ENCODE assay signal across 15 cellular contexts in genomic region chr12:10618338-10618987, GRCh38. TPM values are rescaled to one million over a fixed set of nuclear protein-coding genes. Genes with fewer than 3 reads are reported as not detected.
DNase-seq lines count a peak whose midpoint lies in the region; ATAC-seq, FAIRE-seq and TF ChIP-seq lines count a peak whose summit lies in the region.
"Had no signal": no experiment of that assay in that cellular context is flagged by ENCODE, and none has a peak within 500 bp of the region (broad histone marks: within the 10 kb centered on the region; RNA-seq: fewer than 3 reads in every experiment).

No MANE protein-coding gene starts in this region.

- H3K9me3 ChIP-seq in osteoblast (ENCODE audit: low read depth, low read length) = no peaks in the 10 kb centered on the region
- no peaks in the 10 kb centered on the region for H3K9me3 ChIP-seq in naive thymus-derived CD4-positive, alpha-beta T cell (ENCODE audit: control insufficient read depth in 2 of 3, low read length in 3 of 3)
- H3K9me3 ChIP-seq: heart left ventricle, MG63 had no signal

- intact Hi-C loops in naive thymus-derived CD4-positive, alpha-beta T cell (cut with micrococcal nuclease) = loop anchor here in 1 of 2 donors (10.0 kb wide), 2 partner anchors 674 to 1924 kb away; partner anchors contain the start of gene RIMKLB

- H3K4me3 ChIP-seq in osteoblast (ENCODE audit: insufficient read depth, low read length) = no peak overlapping the region
- no peak overlapping the region for H3K4me3 ChIP-seq in naive thymus-derived CD4-positive, alpha-beta T cell (ENCODE audit: low read length)
- H3K4me3 ChIP-seq: heart left ventricle, MG63 had no signal

- no peak for ATAC-seq in naive thymus-derived CD4-positive, alpha-beta T cell
- ATAC-seq in naive thymus-derived CD8-positive, alpha-beta T cell = no peak
- no peak for ATAC-seq in activated T-cell treated with anti-CD3 and anti-CD28 coated beads, Interleukin-2, amount 50 U/mL, for 72 hours (replicated peaks in 1 of 2)
- ATAC-seq: activated T-helper 17 cell treated with anti-CD3 and anti-CD28 coated beads, Interleukin-2, amount 50 U/mL, for 72 hours; heart left ventricle had no signal

- H3K27ac ChIP-seq in osteoblast (ENCODE audit: low read depth, low read length) = peak overlapping the region; percentile 84
- H3K27ac ChIP-seq in naive thymus-derived CD4-positive, alpha-beta T cell (ENCODE audit: low read depth, low read length) = no peak overlapping the region
- H3K27ac ChIP-seq: heart left ventricle had no signal

- H3K27me3 Mint-ChIP-seq in naive thymus-derived CD4-positive, alpha-beta T cell = peaks cover 23 to 62% (median 34%) of the 10 kb centered on the region in 5 donors
- peaks cover 0 to 11% (median under 1%) of the 10 kb centered on the region in 5 donors for H3K27me3 Mint-ChIP-seq in naive thymus-derived CD8-positive, alpha-beta T cell
- peaks cover 41% of the 10 kb centered on the region for H3K27me3 Mint-ChIP-seq in activated T-cell treated with anti-CD3 and anti-CD28 coated beads, Interleukin-2, amount 50 U/mL, for 72 hours (ENCODE audit: low read depth)

- H2AFZ ChIP-seq in osteoblast (ENCODE audit: low read length) = peak overlapping the region; percentile 81

- CTCF ChIA-PET in naive thymus-derived CD4-positive, alpha-beta T cell (lab: Charles Lee) = no interaction called here

- H3K27ac Mint-ChIP-seq in naive thymus-derived CD4-positive, alpha-beta T cell = no peak overlapping the region
- no peak overlapping the region for H3K27ac Mint-ChIP-seq in naive thymus-derived CD8-positive, alpha-beta T cell
- H3K27ac Mint-ChIP-seq in activated T-cell treated with anti-CD3 and anti-CD28 coated beads, Interleukin-2, amount 50 U/mL, for 72 hours = no peak overlapping the region
- H3K27ac Mint-ChIP-seq: activated T-helper 17 cell treated with anti-CD3 and anti-CD28 coated beads, Interleukin-2, amount 50 U/mL, for 72 hours; stimulated activated naive CD8-positive, alpha-beta T cell treated with anti-CD3 and anti-CD28 coated beads, Interleukin-15, Interleukin-2, amounts not matched to agents 100 ng/mL and 50 ng/mL, for 24 hours had no signal

- peaks cover 0 to 4% (median 0%) of the 10 kb centered on the region in 11 donors for H3K9me3 Mint-ChIP-seq in naive thymus-derived CD4-positive, alpha-beta T cell
- no peaks in the 10 kb centered on the region for H3K9me3 Mint-ChIP-seq in naive thymus-derived CD8-positive, alpha-beta T cell
- no peaks in the 10 kb centered on the region for H3K9me3 Mint-ChIP-seq in activated T-cell treated with anti-CD3 and anti-CD28 coated beads, Interleukin-2, amount 50 U/mL, for 72 hours
- H3K9me3 Mint-ChIP-seq: activated T-helper 17 cell treated with anti-CD3 and anti-CD28 coated beads, Interleukin-2, amount 50 U/mL, for 72 hours; stimulated activated naive CD8-positive, alpha-beta T cell treated with anti-CD3 and anti-CD28 coated beads, Interleukin-15, Interleukin-2, amounts not matched to agents 100 ng/mL and 50 ng/mL, for 24 hours had no signal

- H3K4me3 Mint-ChIP-seq in naive thymus-derived CD4-positive, alpha-beta T cell = no peak overlapping the region
- H3K4me3 Mint-ChIP-seq in naive thymus-derived CD8-positive, alpha-beta T cell = no peak overlapping the region
- no peak overlapping the region for H3K4me3 Mint-ChIP-seq in activated T-cell treated with anti-CD3 and anti-CD28 coated beads, Interleukin-2, amount 50 U/mL, for 72 hours
- H3K4me3 Mint-ChIP-seq: activated T-helper 17 cell treated with anti-CD3 and anti-CD28 coated beads, Interleukin-2, amount 50 U/mL, for 72 hours; stimulated activated naive CD8-positive, alpha-beta T cell treated with anti-CD3 and anti-CD28 coated beads, Interleukin-15, Interleukin-2, amounts not matched to agents 100 ng/mL and 50 ng/mL, for 24 hours had no signal

- peaks cover 23% of the 10 kb centered on the region for H3K4me1 ChIP-seq in osteoblast (ENCODE audit: insufficient read depth, low read length)
- H3K4me1 ChIP-seq in naive thymus-derived CD4-positive, alpha-beta T cell (ENCODE audit: control insufficient read depth in 2 of 2, insufficient read depth in 2 of 2, low read length in 2 of 2) = peaks cover 0 to 5% of the 10 kb centered on the region in 2 donors

- H3K79me2 ChIP-seq in osteoblast (ENCODE audit: insufficient read depth, low read length) = no peaks in the 10 kb centered on the region

- no peaks in the 10 kb centered on the region for H3K36me3 ChIP-seq in osteoblast (ENCODE audit: insufficient read depth, low read length)
- no peaks in the 10 kb centered on the region for H3K36me3 ChIP-seq in naive thymus-derived CD4-positive, alpha-beta T cell (ENCODE audit: control insufficient read depth in 2 of 3, insufficient read depth in 3 of 3, low read length in 3 of 3)
- H3K36me3 ChIP-seq: heart left ventricle, MG63 had no signal

- H3K27me3 ChIP-seq in osteoblast (ENCODE audit: insufficient read depth, low read length) = no peaks in the 10 kb centered on the region
- H3K27me3 ChIP-seq in naive thymus-derived CD4-positive, alpha-beta T cell (ENCODE audit: control insufficient read depth in 2 of 2, insufficient read depth in 2 of 2, low read length in 2 of 2) = no peaks in the 10 kb centered on the region
- H3K27me3 ChIP-seq: MG63 had no signal

- H3K4me2 ChIP-seq in osteoblast (ENCODE audit: insufficient read depth, low read length) = peak overlapping the region; percentile 40

- peaks cover 0 to 8% (median 5%) of the 10 kb centered on the region in 7 donors for H3K4me1 Mint-ChIP-seq in naive thymus-derived CD4-positive, alpha-beta T cell
- peaks cover 2 to 8% (median 5%) of the 10 kb centered on the region in 4 donors for H3K4me1 Mint-ChIP-seq in naive thymus-derived CD8-positive, alpha-beta T cell
- H3K4me1 Mint-ChIP-seq in activated T-cell treated with anti-CD3 and anti-CD28 coated beads, Interleukin-2, amount 50 U/mL, for 72 hours (ENCODE audit: low read depth) = no peaks in the 10 kb centered on the region

- peak; percentile 95 for FAIRE-seq in RCC 7860 (lab: Jason Lieb, UNC)
- FAIRE-seq: D721Med had no signal

- H4K20me1 ChIP-seq in osteoblast (ENCODE audit: insufficient read depth, low read length) = no peaks in the 10 kb centered on the region

- H3K36me3 Mint-ChIP-seq in naive thymus-derived CD4-positive, alpha-beta T cell = peaks cover 0 to 3% (median 0%) of the 10 kb centered on the region in 5 donors
- H3K36me3 Mint-ChIP-seq in naive thymus-derived CD8-positive, alpha-beta T cell = peaks cover 0 to 8% (median 0%) of the 10 kb centered on the region in 3 donors
- H3K36me3 Mint-ChIP-seq in activated T-cell treated with anti-CD3 and anti-CD28 coated beads, Interleukin-2, amount 50 U/mL, for 72 hours (ENCODE audit: insufficient read depth in 2 of 2) = peaks cover under 1 to 1% of the 10 kb centered on the region in 2 donors

- DNase-seq in EL (peak; percentile 88), RCC 7860 (ENCODE audit: low spot score) (peak; percentile 80), dedifferentiated amniotic fluid mesenchymal stem cell (ENCODE audit: extremely low spot score) (peak; percentile 83), osteoblast (ENCODE audit: insufficient read length, low spot score, missing footprints) (peak; percentile 88), NCI-H1417 treated with DMSO at 0.1 percent for 48 hours (lab: John Stamatoyannopoulos, UW) (no peak)
- no peak for DNase-seq in naive thymus-derived CD4-positive, alpha-beta T cell
- DNase-seq in naive thymus-derived CD8-positive, alpha-beta T cell = no peak
- DNase-seq in activated T-cell treated with anti-CD3 and anti-CD28 coated beads, Interleukin-2, amount 50 U/mL, for 72 hours = no peak
- DNase-seq: heart left ventricle; MG63; RPMI8226; stimulated activated CD4-positive, alpha-beta T cell treated with anti-CD3 and anti-CD28 coated beads, Interleukin-4, amount 100 ng/mL, for 24 hours had no signal

- POLR2A ChIA-PET in naive thymus-derived CD4-positive, alpha-beta T cell (lab: Charles Lee) = no interaction called here
- POLR2A ChIA-PET in naive thymus-derived CD8-positive, alpha-beta T cell (lab: Charles Lee) = no interaction called here

- TF ChIP-seq CTCF in osteoblast (IDR thresholded peaks at IDR 0.05; ENCODE audit: extremely low read depth, low read depth, low read length) = no peak

RNA-seq across cellular contexts. Expression of gene MAGOHB, which starts 5.1 kb away (rescaled TPM):
- 16.3 and 18.0 TPM in 2 replicates for total RNA-seq in osteoblast
- 10 to 100 TPM; 12.1 to 43.1 (median 24.8) TPM for total RNA-seq in naive thymus-derived CD4-positive, alpha-beta T cell
- polyA plus RNA-seq in naive thymus-derived CD4-positive, alpha-beta T cell = 10 to 100 TPM; 26.0 to 61.6 TPM
- total RNA-seq in naive thymus-derived CD8-positive, alpha-beta T cell = 10 to 100 TPM; 34.3 to 39.1 TPM
- 10 to 100 TPM; 44.1 to 77.3 (median 53.9) TPM for polyA plus RNA-seq in naive thymus-derived CD8-positive, alpha-beta T cell
- total RNA-seq in activated T-cell treated with anti-CD3 and anti-CD28 coated beads, Interleukin-2, amount 50 U/mL, for 72 hours = 10 to 100 TPM; 42.7 to 52.5 TPM

RNA-seq across cellular contexts. Expression of gene STYK1, which starts 55.4 kb away (rescaled TPM):
- total RNA-seq in osteoblast = under 0.01 TPM in 2 replicates
- total RNA-seq in naive thymus-derived CD4-positive, alpha-beta T cell = 1 to 10 TPM in 1 of 5 experiments, under 1 TPM in 2, not detected in 2; 0.24 to 1.6 (median 0.34) TPM
- polyA plus RNA-seq in naive thymus-derived CD4-positive, alpha-beta T cell = not detected
- total RNA-seq in naive thymus-derived CD8-positive, alpha-beta T cell = under 1 TPM; 0.10 to 0.19 TPM
- polyA plus RNA-seq in naive thymus-derived CD8-positive, alpha-beta T cell = under 1 TPM in 1 of 3 donors, not detected in 2; 0.47 TPM
- total RNA-seq in activated T-cell treated with anti-CD3 and anti-CD28 coated beads, Interleukin-2, amount 50 U/mL, for 72 hours = 1 to 10 TPM; 1.6 to 1.8 TPM

Comparison
In these comparisons a context has a peak if more than half of its experiments do, and no peak if none do; other contexts are left out.
1. DNase-seq: peak in EL (single experiment), RCC 7860 (single experiment), dedifferentiated amniotic fluid mesenchymal stem cell (single experiment) and osteoblast (single experiment); none in naive thymus-derived CD4-positive, alpha-beta T cell (0 of 9), NCI-H1417 treated with DMSO at 0.1 percent for 48 hours (single experiment), naive thymus-derived CD8-positive, alpha-beta T cell (0 of 10) and activated T-cell treated with anti-CD3 and anti-CD28 coated beads, Interleukin-2, amount 50 U/mL, for 72 hours (0 of 2).